ENCODE assay signal across 20 cellular contexts in genomic region chr3:37703633-37704032, GRCh38.
DNase-seq lines count a peak whose midpoint lies in the region; ATAC-seq and TF ChIP-seq lines count a peak whose summit lies in the region.
"Had no signal": no experiment of that assay in that cellular context is flagged by ENCODE, and none has a peak within 500 bp of the region (broad histone marks: within the 10 kb centered on the region; RNA-seq: fewer than 3 reads in every experiment).

No MANE protein-coding gene starts in this region.

- ATAC-seq in Right ventricle myocardium superior (ENCODE audit: poor library complexity) = peak; percentile 36
- no peak for ATAC-seq in heart right ventricle
- ATAC-seq in left lung = peak; percentile 55
- no peak for ATAC-seq in GM18907 (IDR thresholded peaks at IDR 0.05; ENCODE audit: unreplicated experiment)
- ATAC-seq: effector memory CD8-positive, alpha-beta T cell; stimulated activated memory B cell treated with anti-CD40 and anti-IgM and Interleukin-4, amounts not matched to agents 10 μg/mL and 1 μg/mL and 100 μg/mL, for 72 hours had no signal

- peaks cover 0 to 18% (median 0%) of the 10 kb centered on the region in 9 donors for H3K36me3 ChIP-seq in heart right ventricle
- no peaks in the 10 kb centered on the region for H3K36me3 ChIP-seq in left lung
- no peaks in the 10 kb centered on the region for H3K36me3 ChIP-seq in effector memory CD4-positive, alpha-beta T cell (ENCODE audit: control insufficient read depth, insufficient read depth, low read length)
- H3K36me3 ChIP-seq: cardiac muscle cell, transverse colon had no signal

- DNase-seq in Right ventricle myocardium superior = no peak
- DNase-seq in heart right ventricle = no peak
- peak; percentile 40 to 46 for DNase-seq in cardiac fibroblast (ENCODE audit: low read depth in 2 of 2)
- DNase-seq in left lung = no peak
- no peak for DNase-seq in GOT3 (lab: John Stamatoyannopoulos, UW)
- DNase-seq in NCI-H1417 treated with DMSO at 0.1 percent for 48 hours (lab: John Stamatoyannopoulos, UW) = no peak
- DNase-seq in effector memory CD4-positive, alpha-beta T cell = no peak
- DNase-seq: activated CD8-positive, alpha-beta memory T cell treated with anti-CD3 and anti-CD28 coated beads, Interleukin-2, amount 50 U/mL, for 4 hours; activated naive CD4-positive, alpha-beta T cell treated with anti-CD3 and anti-CD28 coated beads for 36 hours; effector memory CD8-positive, alpha-beta T cell; GF-D8; glutamatergic neuron; NCI-H1048; NCI-H82; SIG-M5; small intestine; transverse colon had no signal

- H3K9me3 ChIP-seq in heart right ventricle = no peaks in the 10 kb centered on the region
- no peaks in the 10 kb centered on the region for H3K9me3 ChIP-seq in left lung
- no peaks in the 10 kb centered on the region for H3K9me3 ChIP-seq in effector memory CD4-positive, alpha-beta T cell (ENCODE audit: control insufficient read depth, low read length)
- H3K9me3 ChIP-seq: transverse colon had no signal

- intact Hi-C loops in Right ventricle myocardium superior (cut with DNase I) = no loop called here
- intact Hi-C loops in heart right ventricle (cut with DNase I) = no loop called here
- intact Hi-C loops in left lung (cut with DNase I) = no loop called here

- H3K27ac ChIP-seq in heart right ventricle = no peak overlapping the region
- H3K27ac ChIP-seq in left lung = peak overlapping the region in 1 of 2 donors; percentile 21
- no peak overlapping the region for H3K27ac ChIP-seq in effector memory CD4-positive, alpha-beta T cell (ENCODE audit: insufficient read depth, low read length, poor library complexity, severe bottlenecking)
- H3K27ac ChIP-seq: cardiac muscle cell, transverse colon had no signal

- H3K4me3 ChIP-seq in heart right ventricle = no peak overlapping the region
- no peak overlapping the region for H3K4me3 ChIP-seq in cardiac fibroblast (replicated peaks in 1 of 2; ENCODE audit: low read depth in 2 of 2, low read length in 2 of 2)
- no peak overlapping the region for H3K4me3 ChIP-seq in left lung
- H3K4me3 ChIP-seq in effector memory CD4-positive, alpha-beta T cell (ENCODE audit: insufficient read depth, low read depth, low read length, poor library complexity, severe bottlenecking) = no peak overlapping the region
- H3K4me3 ChIP-seq: cardiac muscle cell, transverse colon had no signal

- WGBS in heart right ventricle, 2 donors = 19 to 20% methylated on average over 1 of the region's 1 CpG

- no peaks in the 10 kb centered on the region for H3K27me3 ChIP-seq in heart right ventricle
- H3K27me3 ChIP-seq in left lung = no peaks in the 10 kb centered on the region
- H3K27me3 ChIP-seq in effector memory CD4-positive, alpha-beta T cell (replicated peaks; ENCODE audit: control insufficient read depth, insufficient read depth, low read length, poor library complexity, severe bottlenecking) = no peaks in the 10 kb centered on the region
- H3K27me3 ChIP-seq: cardiac muscle cell, transverse colon had no signal

- TF ChIP-seq CTCF in heart right ventricle (IDR thresholded peaks at IDR 0.05) (no peak), cardiac fibroblast (IDR thresholded peaks at IDR 0.05; ENCODE audit: low read depth, low read length) (no peak), left lung (IDR thresholded peaks at IDR 0.05) (no peak)

- H3K4me1 ChIP-seq in heart right ventricle (peaks cover 0 to 53% (median 15%) of the 10 kb centered on the region in 9 donors), left lung (peaks cover 7 to 17% of the 10 kb centered on the region in 2 donors)
- no peaks in the 10 kb centered on the region for H3K4me1 ChIP-seq in effector memory CD4-positive, alpha-beta T cell (ENCODE audit: control insufficient read depth, insufficient read depth, low read length, poor library complexity, severe bottlenecking)

Comparison
In these comparisons a context has a peak if more than half of its experiments do, and no peak if none do; other contexts are left out.
1. ATAC-seq: peak in Right ventricle myocardium superior (single experiment) and left lung (single experiment); none in heart right ventricle (0 of 8) and GM18907 (single experiment).
2. DNase-seq: peak in cardiac fibroblast (2 of 2); none in Right ventricle myocardium superior (single experiment), heart right ventricle (0 of 2), left lung (0 of 2), GOT3 (single experiment), NCI-H1417 treated with DMSO at 0.1 percent for 48 hours (single experiment) and effector memory CD4-positive, alpha-beta T cell (0 of 3).